9 cellular contexts compared by ENCODE assay signal in the genomic region with DNA sequence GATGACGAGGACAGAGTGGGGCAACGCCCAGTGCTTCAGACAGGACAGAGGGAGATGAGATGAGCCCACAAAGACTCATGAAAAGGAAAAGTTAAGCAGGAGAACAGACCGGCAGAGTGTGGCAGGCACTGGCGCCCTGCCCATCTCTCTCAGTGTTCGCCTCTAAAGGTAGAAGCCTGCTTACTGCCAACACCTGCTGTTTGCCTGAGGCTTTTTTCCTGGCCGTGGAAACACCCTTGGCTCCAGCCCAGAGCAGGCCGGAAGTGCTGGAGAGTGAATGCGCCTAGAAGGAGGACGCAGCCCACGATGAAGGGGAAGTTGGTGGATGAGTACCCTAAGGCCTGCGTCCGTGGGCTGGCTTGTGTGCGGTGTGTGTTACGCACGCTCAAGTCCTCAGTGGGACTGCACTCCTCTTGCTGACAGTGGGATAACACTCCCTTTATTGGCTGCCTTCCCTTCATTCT. TPM values are rescaled to one million over a fixed set of nuclear protein-coding genes. Genes with fewer than 3 reads are reported as not detected.
DNase-seq lines count a peak whose midpoint lies in the region; ATAC-seq, FAIRE-seq and TF ChIP-seq lines count a peak whose summit lies in the region.
"Had no signal": no experiment of that assay in that cellular context is flagged by ENCODE, and none has a peak within 500 bp of the region (broad histone marks: within the 10 kb centered on the region; RNA-seq: fewer than 3 reads in every experiment).

No MANE protein-coding gene starts in this region.

- H3K4me1 ChIP-seq in HCT116 (ENCODE audit: control insufficient read depth in 1 of 2, insufficient read depth in 2 of 2, low read length in 2 of 2) (peaks cover 27 to 40% of the 10 kb centered on the region in 2 experiments), pancreas (peaks cover 4 to 10% (median 10%) of the 10 kb centered on the region in 3 donors), tibial nerve (peaks cover 0 to 21% (median 4%) of the 10 kb centered on the region in 4 donors), gastrocnemius medialis (no peaks in the 10 kb centered on the region)
- H3K4me1 ChIP-seq in effector memory CD4-positive, alpha-beta T cell (ENCODE audit: control insufficient read depth, insufficient read depth, low read length, poor library complexity, severe bottlenecking), result peaks cover 10% of the 10 kb centered on the region

- intact Hi-C loops in HCT116 (cut with micrococcal nuclease) (no loop called here), pancreas (cut with DNase I) (no loop called here), gastrocnemius medialis (cut with DNase I; ENCODE audit: low total_unique reads) (no loop called here)

- no peak for TF ChIP-seq POLR2A in HCT116 (IDR thresholded peaks at IDR 0.05; ENCODE audit: borderline replicate concordance, extremely low read depth, insufficient read depth, insufficient read length)
- TF ChIP-seq POLR2A in tibial nerve (IDR thresholded peaks at IDR 0.05), result no peak
- no peak for TF ChIP-seq POLR2A in gastrocnemius medialis (IDR thresholded peaks at IDR 0.05)

- TF ChIP-seq CTCF in HCT116 (IDR thresholded peaks at IDR 0.05 in 2 of 3, conservative IDR thresholded peaks at IDR 0.05 in 1 of 3; ENCODE audit: borderline replicate concordance in 1 of 3, insufficient read depth in 1 of 3, low read depth in 2 of 3, low read length in 2 of 3) (no peak), cardiac fibroblast (IDR thresholded peaks at IDR 0.05; ENCODE audit: low read depth, low read length) (no peak), pancreas (IDR thresholded peaks at IDR 0.05) (no peak), tibial nerve (IDR thresholded peaks at IDR 0.05) (no peak), gastrocnemius medialis (IDR thresholded peaks at IDR 0.05 in 4 of 5, conservative IDR thresholded peaks at IDR 0.05 in 1 of 5) (no peak)

- RAD21 ChIA-PET in HCT116 (lab: Charles Lee; ENCODE audit: low non-redundant PET in 1 of 2, low total read pairs in 2 of 2, uncharacterized antibody in 2 of 2, unreplicated experiment in 2 of 2), result no interaction called here

- H4K20me1 ChIP-seq in HCT116 (ENCODE audit: insufficient read depth), result no peaks in the 10 kb centered on the region

- no TSS peak for BruUV-seq in HCT116 (replicated peaks; lab: Mats Ljungman, UMichigan)

- H3K27ac ChIP-seq in HCT116 (ENCODE audit: low read depth, low read length) (peak overlapping the region; percentile 28), pancreas (peak overlapping the region in 3 of 4 donors; percentile 54 to 63 (median 55)), tibial nerve (no peak overlapping the region), gastrocnemius medialis (no peak overlapping the region)
- no peak overlapping the region for H3K27ac ChIP-seq in effector memory CD4-positive, alpha-beta T cell (ENCODE audit: insufficient read depth, low read length, poor library complexity, severe bottlenecking)

- H3K79me2 ChIP-seq in HCT116 (ENCODE audit: insufficient read depth, low read length), result no peaks in the 10 kb centered on the region; the same call in 1 of the 2 replicates

- FAIRE-seq in pancreas (lab: Jason Lieb, UNC), result no peak

- no peak for TF ChIP-seq EP300 in tibial nerve (IDR thresholded peaks at IDR 0.05)

- H3K9me2 ChIP-seq in HCT116 (ENCODE audit: insufficient read depth), result no peaks in the 10 kb centered on the region

- in situ Hi-C loops in gastrocnemius medialis (cut with MboI; ENCODE audit: low sequenced_read_pairs in 4 of 4), result no loop called here

- H2AFZ ChIP-seq in HCT116 (ENCODE audit: low read depth, low read length, poor library complexity, severe bottlenecking), result no peak overlapping the region

- H3K9ac ChIP-seq in HCT116 (ENCODE audit: low read length), result 0 out of 2 replicates have a peak overlapping the region, but pooled peaks have one; percentile 1

- peak overlapping the region; percentile 55 for H3K4me2 ChIP-seq in HCT116 (ENCODE audit: low read length)

- H3K36me3 ChIP-seq in HCT116 (ENCODE audit: control insufficient read depth in 1 of 2, insufficient read depth in 2 of 2, low read length in 2 of 2) (no peaks in the 10 kb centered on the region), pancreas (no peaks in the 10 kb centered on the region), tibial nerve (no peaks in the 10 kb centered on the region), gastrocnemius medialis (no peaks in the 10 kb centered on the region)
- no peaks in the 10 kb centered on the region for H3K36me3 ChIP-seq in effector memory CD4-positive, alpha-beta T cell (ENCODE audit: control insufficient read depth, insufficient read depth, low read length)

- DNase-seq in HCT116 (ENCODE audit: low read depth, low spot score) (peak; percentile 18), NCI-H2196 (lab: John Stamatoyannopoulos, UW; ENCODE audit: unreplicated experiment) (peak; percentile 85), cardiac fibroblast (ENCODE audit: low read depth in 2 of 2) (peak; percentile 9 to 14), pancreas (peak; percentile 86 to 96 (median 90)), ecto neural progenitor cell (ENCODE audit: low spot score) (no peak), tibial nerve (ENCODE audit: low spot score in 2 of 2) (no peak), gastrocnemius medialis (no peak)
- no peak for DNase-seq in effector memory CD4-positive, alpha-beta T cell
- DNase-seq: stimulated activated naive CD8-positive, alpha-beta T cell treated with anti-CD3 and anti-CD28 coated beads, Interleukin-15, amount 100 ng/mL, for 72 hours had no signal

- ATAC-seq in HCT116, result peak; percentile 68
- ATAC-seq in pancreas, result peak; percentile 94 to 97 (median 95)
- no peak for ATAC-seq in gastrocnemius medialis
- ATAC-seq: stimulated activated naive CD8-positive, alpha-beta T cell treated with anti-CD3 and anti-CD28 coated beads, Interleukin-15, amount 100 ng/mL, for 72 hours had no signal

- no peak for TF ChIP-seq RAD21 in HCT116 (IDR thresholded peaks at IDR 0.05; ENCODE audit: low read depth)

- H3K27me3 ChIP-seq in HCT116 (ENCODE audit: insufficient read depth, low read length), result no peaks in the 10 kb centered on the region
- H3K27me3 ChIP-seq in pancreas, result no peaks in the 10 kb centered on the region
- H3K27me3 ChIP-seq in tibial nerve, result no peaks in the 10 kb centered on the region
- peaks cover 0 to under 1% (median 0%) of the 10 kb centered on the region in 3 donors for H3K27me3 ChIP-seq in gastrocnemius medialis
- no peaks in the 10 kb centered on the region for H3K27me3 ChIP-seq in effector memory CD4-positive, alpha-beta T cell (replicated peaks; ENCODE audit: control insufficient read depth, insufficient read depth, low read length, poor library complexity, severe bottlenecking)

- WGBS in pancreas, 2 donors, result 14 to 17% methylated on average over 15 of the region's 15 CpGs
- 47 to 61% methylated on average over 15 of the region's 15 CpGs for WGBS in tibial nerve, 2 donors

- CTCF ChIA-PET in HCT116 (lab: Charles Lee), result no interaction called here

- POLR2A ChIA-PET in HCT116 (lab: Charles Lee), result no interaction called here

- H3K9me3 ChIP-seq in HCT116 (ENCODE audit: control insufficient read depth in 1 of 2, insufficient read depth in 1 of 2, low read depth in 1 of 2, low read length in 2 of 2) (no peaks in the 10 kb centered on the region), pancreas (no peaks in the 10 kb centered on the region), tibial nerve (no peaks in the 10 kb centered on the region), gastrocnemius medialis (no peaks in the 10 kb centered on the region)
- H3K9me3 ChIP-seq in effector memory CD4-positive, alpha-beta T cell (ENCODE audit: control insufficient read depth, low read length), result no peaks in the 10 kb centered on the region

- H3K4me3 ChIP-seq in HCT116 (replicated peaks in 1 of 2; ENCODE audit: low read depth in 1 of 2, low read length in 2 of 2) (no peak overlapping the region), cardiac fibroblast (replicated peaks in 1 of 2; ENCODE audit: low read depth in 2 of 2, low read length in 2 of 2) (no peak overlapping the region), pancreas (no peak overlapping the region), tibial nerve (no peak overlapping the region), gastrocnemius medialis (no peak overlapping the region)
- H3K4me3 ChIP-seq in effector memory CD4-positive, alpha-beta T cell (ENCODE audit: insufficient read depth, low read depth, low read length, poor library complexity, severe bottlenecking), result no peak overlapping the region

TF ChIP-seq in HCT116, 20 proteins besides CTCF, POLR2A, EP300 and RAD21:
- TF ChIP-seq CBX3 (IDR thresholded peaks at IDR 0.05; ENCODE audit: low read depth), result 0 out of 2 replicates have a peak, but pooled peaks have one; percentile 56
- TF ChIP-seq SRF (IDR thresholded peaks at IDR 0.05; ENCODE audit: low read depth), result no peak
- TF ChIP-seq POLR2AphosphoS5 (IDR thresholded peaks at IDR 0.05; ENCODE audit: low read depth, low read length), result peak; percentile 41; the same call in 1 of the 2 replicates
- no peak for TF ChIP-seq EZH2phosphoT487 (IDR thresholded peaks at IDR 0.05; ENCODE audit: borderline replicate concordance)
- TF ChIP-seq EZH2 (IDR thresholded peaks at IDR 0.05), result no peak
- TF ChIP-seq SP1 (IDR thresholded peaks at IDR 0.05; ENCODE audit: low read depth), result peak; percentile 61
- no peak for TF ChIP-seq YY1 (IDR thresholded peaks at IDR 0.05; ENCODE audit: extremely low read depth, insufficient replicate concordance, low read depth, low read length)
- TF ChIP-seq TCF7L2 (IDR thresholded peaks at IDR 0.05; ENCODE audit: borderline replicate concordance, extremely low read depth, insufficient read depth, insufficient read length), result peak; percentile 20
- 0 out of 2 replicates have a peak, but pooled peaks have one; percentile 29 for TF ChIP-seq JUND (IDR thresholded peaks at IDR 0.05)

RNA-seq across cellular contexts. Expression of gene FOXP4, which starts 9.3 kb away (rescaled TPM):
- total RNA-seq in HCT116 (2021; ENCODE audit: unreplicated experiment) (32.3 TPM), pancreas (10 to 100 TPM; 23.1 to 28.3 (median 25.3) TPM), tibial nerve (10 to 100 TPM; 11.1 to 16.2 (median 14.7) TPM), gastrocnemius medialis (10 to 100 TPM in 1 of 4 donors, 1 to 10 TPM in 3; 3.4 to 11.4 (median 6.5) TPM)
- polyA plus RNA-seq in HCT116 (2012), result 23.8 and 25.7 TPM in 2 replicates
- polyA plus RNA-seq in pancreas, result 10 to 100 TPM; 27.4 to 29.3 TPM

Comparison
In these comparisons a context has a peak if more than half of its experiments do, and no peak if none do; other contexts are left out.
1. ATAC-seq: peak in HCT116 (single experiment) and pancreas (4 of 4); none in gastrocnemius medialis (0 of 2).
2. DNase-seq: peak in HCT116 (single experiment), NCI-H2196 (single experiment), cardiac fibroblast (2 of 2) and pancreas (6 of 6); none in ecto neural progenitor cell (single experiment), tibial nerve (0 of 2), gastrocnemius medialis (0 of 2) and effector memory CD4-positive, alpha-beta T cell (0 of 3).
3. H3K27ac ChIP-seq: peak in HCT116 (single experiment) and pancreas (3 of 4); none in tibial nerve (0 of 4), gastrocnemius medialis (0 of 4) and effector memory CD4-positive, alpha-beta T cell (single experiment).